Comparison of ENCODE assay signal across 10 cellular contexts in the genomic region with DNA sequence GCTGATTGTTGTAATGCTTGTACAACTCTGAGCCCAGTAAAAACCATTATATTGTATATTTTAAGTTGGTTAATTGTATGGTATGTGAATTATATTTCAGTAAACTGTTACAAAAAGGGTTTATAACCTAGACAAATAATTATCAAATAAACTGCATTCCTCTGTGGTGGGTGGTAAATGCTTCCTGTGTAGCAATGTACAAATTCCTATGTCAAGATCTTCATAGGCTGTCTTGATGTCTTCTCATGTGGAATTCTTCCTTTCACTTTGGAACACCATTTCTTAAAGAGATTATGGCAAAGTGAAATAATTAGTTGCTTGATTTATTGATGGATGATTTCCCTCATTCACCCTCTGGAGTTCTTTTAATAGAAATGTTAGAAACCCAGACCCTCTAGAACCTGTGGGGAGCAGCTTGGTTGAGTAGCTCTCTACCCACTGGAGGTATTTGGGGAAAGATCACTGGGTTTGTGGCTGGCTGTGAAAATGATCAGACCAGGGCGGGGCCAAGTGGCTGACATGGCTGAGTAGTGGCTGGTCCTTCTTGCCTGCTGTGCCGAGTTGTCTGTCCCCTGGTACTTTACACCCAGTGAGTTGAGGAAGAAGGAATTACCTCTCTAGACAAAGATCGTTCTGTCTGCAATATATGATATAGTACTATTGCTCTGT. TPM values are rescaled to one million over a fixed set of nuclear protein-coding genes. Genes with fewer than 3 reads are reported as not detected.
A peak's percentile ranks its signal among the peaks of the same experiment; 100 is the strongest.
DNase-seq lines count a peak whose midpoint lies in the region; ATAC-seq and TF ChIP-seq lines count a peak whose summit lies in the region.
"Had no signal": no experiment of that assay in that cellular context is flagged by ENCODE, and none has a peak within 500 bp of the region (broad histone marks: within the 10 kb centered on the region; RNA-seq: fewer than 3 reads in every experiment).

No MANE protein-coding gene starts in this region.

- H3K36me3 Mint-ChIP-seq in Calu3 (ENCODE audit: insufficient read depth, unreplicated experiment) (peaks cover 10% of the 10 kb centered on the region), memory B cell (peaks cover 11% of the 10 kb centered on the region), CD14-positive monocyte (peaks cover 0 to 5% of the 10 kb centered on the region in 2 donors)

- H3K27ac Mint-ChIP-seq in Calu3 (ENCODE audit: unreplicated experiment) (peak overlapping the region; percentile 97), memory B cell (peak overlapping the region; percentile 85), CD14-positive monocyte (peak overlapping the region in 3 of 7 donors; percentile 68 to 76 (median 73))

- H3K9me3 Mint-ChIP-seq in Calu3 (ENCODE audit: low read depth, unreplicated experiment) (peaks cover 3% of the 10 kb centered on the region), memory B cell (peaks cover 3% of the 10 kb centered on the region), CD14-positive monocyte (peaks cover 5 to 10% (median 7%) of the 10 kb centered on the region in 7 donors)

- H3K4me1 Mint-ChIP-seq in Calu3 (ENCODE audit: low read depth, unreplicated experiment) = peaks cover 72% of the 10 kb centered on the region
- peaks cover 63% of the 10 kb centered on the region for H3K4me1 Mint-ChIP-seq in memory B cell
- peaks cover 40% of the 10 kb centered on the region for H3K4me1 Mint-ChIP-seq in CD14-positive monocyte

- H3K4me3 Mint-ChIP-seq in Calu3 (ENCODE audit: low read depth, unreplicated experiment) (peak overlapping the region; percentile 42), memory B cell (peak overlapping the region; percentile 45), CD14-positive monocyte (no peak overlapping the region)

- BruUV-seq in Calu3 (replicated peaks; lab: Mats Ljungman, UMichigan) = no TSS peak

- no peaks in the 10 kb centered on the region for H3K27me3 Mint-ChIP-seq in Calu3 (ENCODE audit: unreplicated experiment)
- no peaks in the 10 kb centered on the region for H3K27me3 Mint-ChIP-seq in memory B cell
- no peaks in the 10 kb centered on the region for H3K27me3 Mint-ChIP-seq in CD14-positive monocyte (ENCODE audit: low read depth in 3 of 3)

- DNase-seq in Calu3 (no peak), RPMI7951 (ENCODE audit: low read depth) (peak; percentile 24), memory B cell (ENCODE audit: low spot score in 2 of 2) (no peak), CD14-positive monocyte (ENCODE audit: low spot score) (no peak)
- DNase-seq: activated gamma-delta T cell, NCI-H82 had no signal

- no peak for TF ChIP-seq CTCF in Calu3 (IDR thresholded peaks at IDR 0.05; ENCODE audit: unreplicated experiment)
- TF ChIP-seq CTCF in CD14-positive monocyte (IDR thresholded peaks at IDR 0.05) = no peak

- ATAC-seq in GM19455 (IDR thresholded peaks at IDR 0.05; ENCODE audit: unreplicated experiment) (peak; percentile 41), memory B cell (ENCODE audit: low read depth) (no peak), GM19397 (IDR thresholded peaks at IDR 0.05; ENCODE audit: unreplicated experiment) (no peak), SK-N-SH treated with all-trans-retinoic acid at 6 μM for 48 hours (no peak), HG03159 (IDR thresholded peaks at IDR 0.05; ENCODE audit: unreplicated experiment) (no peak)

- CTCF ChIA-PET in Calu3 (lab: Charles Lee) = interaction anchor here (0.9 to 1.9 kb wide), 2 partner anchors 11 to 14 kb away, joined by 3 to 10 read pairs; no protein-coding TSS in a partner anchor

- intact Hi-C loops in Calu3 (cut with micrococcal nuclease; ENCODE audit: unreplicated experiment) = loop anchor here (5.0 kb wide), 3 partner anchors 114 to 221 kb away; no protein-coding TSS in a partner anchor
- intact Hi-C loops in CD14-positive monocyte (cut with micrococcal nuclease) = no loop called here

TF ChIP-seq in SK-N-SH treated with all-trans-retinoic acid at 6 μM for 48 hours, 23 proteins besides CTCF, POLR2A, EP300 and RAD21:
- TF ChIP-seq ZNF8 (CRISPR knock-in tag; IDR thresholded peaks at IDR 0.05) (no peak), GLIS3 (CRISPR knock-in tag; IDR thresholded peaks at IDR 0.05) (no peak), ZNF565 (CRISPR knock-in tag; conservative IDR thresholded peaks at IDR 0.05; ENCODE audit: low read depth) (no peak), TOX (CRISPR knock-in tag; IDR thresholded peaks at IDR 0.05; ENCODE audit: borderline replicate concordance) (no peak), ZFP3 (CRISPR knock-in tag; IDR thresholded peaks at IDR 0.05) (no peak), PPARA (CRISPR knock-in tag; IDR thresholded peaks at IDR 0.05; ENCODE audit: borderline replicate concordance) (no peak), SNAI2 (CRISPR knock-in tag; IDR thresholded peaks at IDR 0.05) (no peak), CREB5 (CRISPR knock-in tag; IDR thresholded peaks at IDR 0.05; ENCODE audit: low read depth) (no peak), PATZ1 (CRISPR knock-in tag; IDR thresholded peaks at IDR 0.05; ENCODE audit: borderline replicate concordance) (no peak), CSDC2 (CRISPR knock-in tag; IDR thresholded peaks at IDR 0.05) (no peak), ZC3H10 (CRISPR knock-in tag; IDR thresholded peaks at IDR 0.05) (no peak), ARNTL (CRISPR knock-in tag; IDR thresholded peaks at IDR 0.05; ENCODE audit: borderline replicate concordance, low read depth) (no peak), BACH2 (CRISPR knock-in tag; IDR thresholded peaks at IDR 0.05; ENCODE audit: borderline replicate concordance) (no peak)
- TF ChIP-seq, protein P1, sequence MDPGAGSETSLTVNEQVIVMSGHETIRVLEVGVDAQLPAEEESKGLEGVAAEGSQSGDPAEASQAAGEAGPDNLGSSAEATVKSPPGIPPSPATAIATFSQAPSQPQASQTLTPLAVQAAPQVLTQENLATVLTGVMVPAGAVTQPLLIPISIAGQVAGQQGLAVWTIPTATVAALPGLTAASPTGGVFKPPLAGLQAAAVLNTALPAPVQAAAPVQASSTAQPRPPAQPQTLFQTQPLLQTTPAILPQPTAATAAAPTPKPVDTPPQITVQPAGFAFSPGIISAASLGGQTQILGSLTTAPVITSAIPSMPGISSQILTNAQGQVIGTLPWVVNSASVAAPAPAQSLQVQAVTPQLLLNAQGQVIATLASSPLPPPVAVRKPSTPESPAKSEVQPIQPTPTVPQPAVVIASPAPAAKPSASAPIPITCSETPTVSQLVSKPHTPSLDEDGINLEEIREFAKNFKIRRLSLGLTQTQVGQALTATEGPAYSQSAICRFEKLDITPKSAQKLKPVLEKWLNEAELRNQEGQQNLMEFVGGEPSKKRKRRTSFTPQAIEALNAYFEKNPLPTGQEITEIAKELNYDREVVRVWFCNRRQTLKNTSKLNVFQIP (CRISPR knock-in tag; IDR thresholded peaks at IDR 0.05; ENCODE audit: borderline replicate concordance, low read depth) = no peak

RNA-seq across cellular contexts. Expression of gene MGAT5, which starts 22.4 kb away (rescaled TPM):
- total RNA-seq in Calu3 (2022) = 112 and 129 TPM in 2 replicates
- total RNA-seq in RPMI7951 (2014; rRNA removed; shearing (Covaris generic)) = 23.9 and 31.0 TPM in 2 replicates
- polyA plus RNA-seq in CD14-positive monocyte = 1 to 10 TPM; 1.9 to 2.4 TPM

Comparison
In these comparisons a context has a peak if more than half of its experiments do, and no peak if none do; other contexts are left out.
1. H3K4me3 Mint-ChIP-seq: peak in Calu3 (single experiment) and memory B cell (single experiment); none in CD14-positive monocyte (0 of 2).